ENCODE assay signal across 8 cellular contexts in the genomic region with DNA sequence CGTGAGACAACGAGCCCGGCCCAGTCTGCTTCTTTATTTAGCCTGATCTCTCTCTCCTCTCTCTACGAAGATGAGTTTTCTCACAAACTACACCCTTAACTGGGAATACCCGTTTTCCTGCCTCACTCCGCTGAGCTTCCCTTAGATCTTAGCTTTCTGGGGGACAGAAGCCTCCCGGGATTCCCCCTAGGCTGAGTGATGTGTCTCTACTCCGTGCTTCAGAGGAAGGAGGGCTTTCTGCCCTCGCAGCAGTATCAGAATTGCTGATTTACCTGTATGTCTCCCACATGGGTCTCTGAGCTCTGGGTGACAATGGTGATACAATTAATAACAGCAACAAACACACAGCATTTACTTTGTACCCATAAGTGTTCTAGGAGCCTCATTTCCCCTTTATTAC. TPM values are rescaled to one million over a fixed set of nuclear protein-coding genes. Genes with fewer than 3 reads are reported as not detected.
DNase-seq lines count a peak whose midpoint lies in the region; ATAC-seq, FAIRE-seq and TF ChIP-seq lines count a peak whose summit lies in the region.

No MANE protein-coding gene starts in this region.

- peaks cover 11% of the 10 kb centered on the region for H3K4me1 ChIP-seq in cardiac muscle cell (ENCODE audit: low read depth)
- H3K4me1 ChIP-seq in H1 (replicated peaks in 1 of 4; ENCODE audit: control insufficient read depth in 3 of 4, insufficient read depth in 4 of 4, low read length in 3 of 4): peaks cover 0 to 4% (median 0%) of the 10 kb centered on the region in 4 experiments; a peak in 1 of 7 replicates
- peaks cover 4% of the 10 kb centered on the region for H3K4me1 ChIP-seq in prostate gland (replicated peaks)

- H4K8ac ChIP-seq in H1 (ENCODE audit: extremely low read depth, insufficient read depth, low read length): no peak overlapping the region

- H3K79me2 ChIP-seq in H1 (ENCODE audit: control insufficient read depth in 1 of 2, insufficient read depth in 2 of 2, low read length in 2 of 2): peaks cover 0 to 12% of the 10 kb centered on the region in 2 experiments; a peak in 2 of 4 replicates

- no peaks in the 10 kb centered on the region for H3K23me2 ChIP-seq in H1 (ENCODE audit: low read depth, low read length)

- no peak for TF ChIP-seq RAD21 in H1 (IDR thresholded peaks at IDR 0.05 in 1 of 2, conservative IDR thresholded peaks at IDR 0.05 in 1 of 2; ENCODE audit: low read depth in 2 of 2, low read length in 2 of 2)

- H2BK12ac ChIP-seq in H1 (ENCODE audit: low read depth, low read length): no peak overlapping the region

- no peak overlapping the region for H2BK120ac ChIP-seq in H1 (replicated peaks; ENCODE audit: low read depth, low read length)

- no peaks in the 10 kb centered on the region for H3K9me3 ChIP-seq in cardiac muscle cell (ENCODE audit: low read depth)
- peaks cover under 1 to 1% of the 10 kb centered on the region in 2 experiments; a peak in 1 of 4 replicates for H3K9me3 ChIP-seq in H1 (ENCODE audit: insufficient read depth in 2 of 2, low read depth in 1 of 2, low read length in 1 of 2)
- no peaks in the 10 kb centered on the region for H3K9me3 ChIP-seq in prostate gland

- no peak for ATAC-seq in GM19328 (IDR thresholded peaks at IDR 0.05; ENCODE audit: unreplicated experiment)

- POLR2A ChIA-PET in H1 (lab: Charles Lee; ENCODE audit: partially characterized antibody): interaction anchor here (1.0 to 2.5 kb wide), 5 partner anchors 13 to 159 kb away, joined by 3 to 10 read pairs (median 3); a partner anchor contains a TSS

- H3K18ac ChIP-seq in H1 (ENCODE audit: extremely low read depth, low read length): no peak overlapping the region

- no peaks in the 10 kb centered on the region for H3K27me3 ChIP-seq in cardiac muscle cell
- H3K27me3 ChIP-seq in H1 (replicated peaks in 1 of 4; ENCODE audit: control insufficient read depth in 3 of 4, extremely low read depth in 1 of 4, insufficient read depth in 3 of 4, low read length in 3 of 4): no peaks in the 10 kb centered on the region
- H3K27me3 ChIP-seq in prostate gland (replicated peaks; ENCODE audit: insufficient read depth): no peaks in the 10 kb centered on the region

- peaks cover 0 to 3% of the 10 kb centered on the region in 2 experiments for H4K20me1 ChIP-seq in H1 (replicated peaks in 1 of 2; ENCODE audit: control insufficient read depth in 1 of 2, insufficient read depth in 2 of 2, low read length in 2 of 2)

- no peak overlapping the region for H3K23ac ChIP-seq in H1 (ENCODE audit: insufficient read length)

- TF ChIP-seq POLR2A in H1 (IDR thresholded peaks at IDR 0.05; ENCODE audit: control extremely low read depth in 1 of 2, low read depth in 2 of 2, low read length in 2 of 2) (no peak), prostate gland (IDR thresholded peaks at IDR 0.05) (no peak)

- no peak overlapping the region for H3K56ac ChIP-seq in H1 (replicated peaks; ENCODE audit: insufficient read length, low read depth, low read length)

- no peak for TF ChIP-seq EP300 in H1 (IDR thresholded peaks at IDR 0.05; ENCODE audit: borderline replicate concordance in 1 of 2, low read depth in 2 of 2, low read length in 2 of 2)

- H3K9ac ChIP-seq in H1 (replicated peaks in 1 of 4; ENCODE audit: extremely low read depth in 1 of 4, low read depth in 3 of 4, low read length in 3 of 4): peak overlapping the region in 3 of 4 experiments; percentile 3 to 81 (median 20); a peak in 3 of 7 replicates

- CTCF ChIA-PET in H1 (lab: Charles Lee; ENCODE audit: partially characterized antibody): interaction anchor here (0.9 to 5.7 kb wide), 12 partner anchors 10 to 183 kb away, joined by 3 to 53 read pairs (median 6); no protein-coding TSS in a partner anchor

- peak overlapping the region; percentile 89 for H3K27ac ChIP-seq in cardiac muscle cell
- H3K27ac ChIP-seq in H1 (ENCODE audit: low read depth, low read length): no peak overlapping the region
- no peak overlapping the region for H3K27ac ChIP-seq in prostate gland

- no peak overlapping the region for H2BK20ac ChIP-seq in H1 (ENCODE audit: low read length)

- H3K4ac ChIP-seq in H1 (replicated peaks; ENCODE audit: insufficient read length, low read depth, low read length): no peak overlapping the region

- no peak for FAIRE-seq in H1 (lab: Jason Lieb, UNC)

- no peak overlapping the region for H2BK5ac ChIP-seq in H1 (ENCODE audit: low read depth, low read length)

- H3K4me3 ChIP-seq in cardiac muscle cell (peak overlapping the region; percentile 47), H1 (ENCODE audit: extremely low read depth in 1 of 4, insufficient read depth in 2 of 4, low read depth in 3 of 4, low read length in 4 of 4) (peak overlapping the region; percentile 70 to 87 (median 80)), prostate gland (peak overlapping the region; percentile 93 to 94)

- no peak for DNase-seq in cardiac muscle cell (ENCODE audit: low read depth in 1 of 2, low spot score in 1 of 2)
- no peak for DNase-seq in cardiac septum (ENCODE audit: low spot score)
- peak; percentile 69 for DNase-seq in NAMALWA (ENCODE audit: low spot score)
- DNase-seq in H1 (ENCODE audit: low read depth in 1 of 2, low spot score in 2 of 2): no peak
- DNase-seq in prostate gland (ENCODE audit: low spot score): no peak
- no peak for DNase-seq in NCI-H748 (lab: John Stamatoyannopoulos, UW; ENCODE audit: unreplicated experiment)
- DNase-seq in dermis blood vessel endothelial cell: no peak

- no peak overlapping the region for H2BK15ac ChIP-seq in H1 (ENCODE audit: low read length)

- H3K14ac ChIP-seq in H1 (ENCODE audit: insufficient read length): no peak overlapping the region

- H3K36me3 ChIP-seq in cardiac muscle cell (peaks cover 6% of the 10 kb centered on the region), H1 (ENCODE audit: control insufficient read depth in 2 of 4, insufficient read depth in 4 of 4, low read length in 3 of 4) (peaks cover 0 to 4% (median 3%) of the 10 kb centered on the region in 4 experiments; a peak in 4 of 8 replicates), prostate gland (no peaks in the 10 kb centered on the region)

- peak overlapping the region; percentile 69 to 84 for H3K4me2 ChIP-seq in H1 (ENCODE audit: insufficient read depth in 1 of 2, low read depth in 2 of 2, low read length in 2 of 2)

- peaks cover 6% of the 10 kb centered on the region; the same call in 1 of the 2 replicates for H3K79me1 ChIP-seq in H1 (ENCODE audit: low read depth, low read length)

- TF ChIP-seq CTCF in cardiac muscle cell (IDR thresholded peaks at IDR 0.05; ENCODE audit: low read depth, low read length) (no peak), H1 (IDR thresholded peaks at IDR 0.05; ENCODE audit: control extremely low read depth in 1 of 3, insufficient read depth in 1 of 3, low read depth in 1 of 3, low read length in 3 of 3) (no peak), prostate gland (IDR thresholded peaks at IDR 0.05) (no peak)

- 77% methylated on average over 9 of the region's 9 CpGs; no CpG with 5 or more reads in 1 of the 2 experiments for WGBS in H1 (ENCODE audit: extremely low coverage in 1 of 2, insufficient coverage in 1 of 2, insufficient read length in 1 of 2, insufficient replicate concordance in 2 of 2, low coverage in 1 of 2, low lambda C conversion rate in 2 of 2, missing lambda C conversion rate in 1 of 2), 2 experiments
- 29% methylated on average over 9 of the region's 9 CpGs for WGBS in prostate gland

- no peak overlapping the region for H4K91ac ChIP-seq in H1 (replicated peaks; ENCODE audit: insufficient read length, low read length)

- intact Hi-C loops in cardiac septum (cut with DNase I): no loop called here
- intact Hi-C loops in prostate gland (cut with DNase I): no loop called here

- no peak overlapping the region for H2AFZ ChIP-seq in H1 (ENCODE audit: low read length)

- no peak overlapping the region for H4K5ac ChIP-seq in H1 (ENCODE audit: insufficient read length, low read depth, low read length)

- H2AK5ac ChIP-seq in H1 (ENCODE audit: low read depth, low read length): no peak overlapping the region

RNA-seq across cellular contexts. Expression of a gene that starts 1.0 kb away (rescaled TPM):
- total RNA-seq in cardiac muscle cell: 48.8 and 64.0 TPM in 2 replicates
- polyA plus RNA-seq in cardiac muscle cell: 47.1 and 61.6 TPM in 2 replicates
- 24.9 TPM for total RNA-seq in cardiac septum
- 24.3 and 24.7 TPM in 2 replicates for total RNA-seq in H1 (2021; fragmentation: NEBNext Ultra II Directional; extraction: Animal tissue kit (Norgen Biotek cat#: 25700))
- polyA plus RNA-seq in H1 (2011; rRNA removed): 36.2 and 58.6 TPM in 2 replicates
- 44.4 TPM for polyA plus RNA-seq in H1 (2011; cell fraction: cytosol; rRNA removed)
- 137 TPM for polyA plus RNA-seq in H1 (2011; cell fraction: nucleus; rRNA removed)
- polyA plus RNA-seq in H1 (2012, experiment 1 of 2): 14.4 to 31.6 TPM (median 26.8 TPM) in 4 replicates
- 25.5 TPM for polyA plus RNA-seq in H1 (2012, experiment 2 of 2)
- 17.0 TPM for polyA plus RNA-seq in H1 (2013, experiment 1 of 2)
- 16.2 TPM for polyA plus RNA-seq in H1 (2013, experiment 2 of 2)
- 27.1 and 35.6 TPM in 2 replicates for polyA minus RNA-seq in H1 (2011; rRNA and poly(A)+ RNA removed)
- polyA minus RNA-seq in H1 (2011; cell fraction: cytosol; rRNA and poly(A)+ RNA removed): 20.1 TPM
- polyA minus RNA-seq in H1 (2011; cell fraction: nucleus; rRNA and poly(A)+ RNA removed): 32.4 TPM
- total RNA-seq in prostate gland: 10 to 100 TPM; 28.2 to 50.8 TPM
- total RNA-seq in dermis blood vessel endothelial cell: 45.6 and 49.7 TPM in 2 replicates

RNA-seq across cellular contexts. Expression of a gene that starts 29.2 kb away (rescaled TPM):
- total RNA-seq in cardiac muscle cell (0.12 TPM in 1 of 2 replicates, not detected in the other), cardiac septum (not detected), prostate gland (1 to 10 TPM in 1 of 2 donors, not detected in 1; 2.7 TPM), dermis blood vessel endothelial cell (0.28 and 0.51 TPM in 2 replicates)
- polyA plus RNA-seq in cardiac muscle cell (not detected in 2 replicates), H1 (2011; rRNA removed) (not detected in 2 replicates)
- not detected in 2 replicates for total RNA-seq in H1 (2021; fragmentation: NEBNext Ultra II Directional; extraction: Animal tissue kit (Norgen Biotek cat#: 25700))
- polyA plus RNA-seq in H1 (2011; cell fraction: cytosol; rRNA removed): not detected
- polyA plus RNA-seq in H1 (2011; cell fraction: nucleus; rRNA removed): not detected
- not detected in 4 replicates for polyA plus RNA-seq in H1 (2012, experiment 1 of 2)
- polyA plus RNA-seq in H1 (2012, experiment 2 of 2): not detected
- not detected for polyA plus RNA-seq in H1 (2013, experiment 1 of 2)
- 0.02 TPM for polyA plus RNA-seq in H1 (2013, experiment 2 of 2)
- polyA minus RNA-seq in H1 (2011; rRNA and poly(A)+ RNA removed): not detected in 2 replicates
- polyA minus RNA-seq in H1 (2011; cell fraction: cytosol; rRNA and poly(A)+ RNA removed): not detected
- polyA minus RNA-seq in H1 (2011; cell fraction: nucleus; rRNA and poly(A)+ RNA removed): not detected

RNA-seq across cellular contexts. Expression of a gene that starts 43.0 kb away (rescaled TPM):
- total RNA-seq in cardiac muscle cell (509 and 744 TPM in 2 replicates), cardiac septum (3,889 TPM), prostate gland (10 to 100 TPM; 11.4 to 20.4 TPM), dermis blood vessel endothelial cell (not detected in 2 replicates)
- polyA plus RNA-seq in cardiac muscle cell (1,782 and 2,165 TPM in 2 replicates), H1 (2011; rRNA removed) (0.19 TPM in 1 of 2 replicates, not detected in the other)
- not detected in 2 replicates for total RNA-seq in H1 (2021; fragmentation: NEBNext Ultra II Directional; extraction: Animal tissue kit (Norgen Biotek cat#: 25700))
- 0.14 TPM for polyA plus RNA-seq in H1 (2011; cell fraction: cytosol; rRNA removed)
- polyA plus RNA-seq in H1 (2011; cell fraction: nucleus; rRNA removed): 0.54 TPM
- polyA plus RNA-seq in H1 (2012, experiment 1 of 2): 0.13 to 0.64 TPM (median 0.33 TPM) in 4 replicates
- not detected for polyA plus RNA-seq in H1 (2012, experiment 2 of 2)
- polyA plus RNA-seq in H1 (2013, experiment 1 of 2): 0.04 TPM
- 0.02 TPM for polyA plus RNA-seq in H1 (2013, experiment 2 of 2)
- not detected in 2 replicates for polyA minus RNA-seq in H1 (2011; rRNA and poly(A)+ RNA removed)
- polyA minus RNA-seq in H1 (2011; cell fraction: cytosol; rRNA and poly(A)+ RNA removed): not detected
- polyA minus RNA-seq in H1 (2011; cell fraction: nucleus; rRNA and poly(A)+ RNA removed): 0.20 TPM

RNA-seq across cellular contexts. Expression of a gene that starts 47.0 kb away (rescaled TPM):
- total RNA-seq in cardiac muscle cell: 5.8 and 16.3 TPM in 2 replicates
- polyA plus RNA-seq in cardiac muscle cell: 12.8 and 25.5 TPM in 2 replicates
- total RNA-seq in cardiac septum: 1.2 TPM
- 0.95 and 1.3 TPM in 2 replicates for total RNA-seq in H1 (2021; fragmentation: NEBNext Ultra II Directional; extraction: Animal tissue kit (Norgen Biotek cat#: 25700))
- 2.0 and 3.9 TPM in 2 replicates for polyA plus RNA-seq in H1 (2011; rRNA removed)
- polyA plus RNA-seq in H1 (2011; cell fraction: cytosol; rRNA removed): 2.8 TPM
- 22.4 TPM for polyA plus RNA-seq in H1 (2011; cell fraction: nucleus; rRNA removed)
- polyA plus RNA-seq in H1 (2012, experiment 1 of 2): 0.77 to 2.4 TPM (median 0.99 TPM) in 4 replicates
- 0.42 TPM for polyA plus RNA-seq in H1 (2012, experiment 2 of 2)
- 1.6 TPM for polyA plus RNA-seq in H1 (2013, experiment 1 of 2)
- 1.5 TPM for polyA plus RNA-seq in H1 (2013, experiment 2 of 2)
- polyA minus RNA-seq in H1 (2011; rRNA and poly(A)+ RNA removed): 0.80 and 1.0 TPM in 2 replicates
- polyA minus RNA-seq in H1 (2011; cell fraction: cytosol; rRNA and poly(A)+ RNA removed): not detected
- polyA minus RNA-seq in H1 (2011; cell fraction: nucleus; rRNA and poly(A)+ RNA removed): 2.7 TPM
- total RNA-seq in prostate gland: 1 to 10 TPM in 1 of 2 donors, under 1 TPM in 1; 0.41 to 2.1 TPM
- not detected in 2 replicates for total RNA-seq in dermis blood vessel endothelial cell

Comparison
In these comparisons a context has a peak if more than half of its experiments do, and no peak if none do; other contexts are left out.
1. RNA of a gene that starts 43.0 kb away (total RNA-seq): 3,889 TPM in cardiac septum (single experiment) and 509 to 744 TPM in cardiac muscle cell; 11.4 to 20.4 TPM in prostate gland, not detected in H1 and not detected in dermis blood vessel endothelial cell; every median in the first group is over 10 times any median in the second.
2. Peak in every context shown above with its lines, with median percentiles within 50 percentile points of each other: H3K4me3 ChIP-seq.